Comparison of ENCODE assay signal across 8 cellular contexts in genomic region chr17:6713130-6713917, GRCh38. TPM values are rescaled to one million over a fixed set of nuclear protein-coding genes. Genes with fewer than 3 reads are reported as not detected.
DNase-seq lines count a peak whose midpoint lies in the region; ATAC-seq and TF ChIP-seq lines count a peak whose summit lies in the region.

Gene SLC13A5, minus strand, starts transcription at chr17:6713369. Its CDS starts 36 bp downstream, at chr17:6713333.

- no peak within 1 kb of the TSS for H3K27ac Mint-ChIP-seq in activated naive CD4-positive, alpha-beta T cell treated with anti-CD3 and anti-CD28 coated beads, Interleukin-2, amount 10 ng/mL, durations not matched to agents 7 days and 5 days
- no peak within 1 kb of the TSS for H3K27ac Mint-ChIP-seq in activated CD8-positive, alpha-beta T cell treated with anti-CD3 and anti-CD28 coated beads for 36 hours

- TF ChIP-seq CTCF in activated CD8-positive, alpha-beta T cell treated with anti-CD3 and anti-CD28 coated beads for 36 hours (IDR thresholded peaks at IDR 0.05) = no peak

- no peak within 1 kb of the TSS for H3K4me3 Mint-ChIP-seq in activated naive CD4-positive, alpha-beta T cell treated with anti-CD3 and anti-CD28 coated beads, Interleukin-2, amount 10 ng/mL, durations not matched to agents 7 days and 5 days
- H3K4me3 Mint-ChIP-seq in activated CD8-positive, alpha-beta T cell treated with anti-CD3 and anti-CD28 coated beads for 36 hours = peak within 1 kb of the TSS; percentile 29

- peak; percentile 30 for DNase-seq in activated naive CD4-positive, alpha-beta T cell treated with anti-CD3 and anti-CD28 coated beads, Interleukin-2, amount 10 ng/mL, durations not matched to agents 7 days and 5 days
- no peak for DNase-seq in activated naive CD4-positive, alpha-beta T cell treated with anti-CD3 and anti-CD28 coated beads, Interleukin-2, amount 50 U/mL, for 16 hours
- peak; percentile 36 for DNase-seq in activated CD8-positive, alpha-beta T cell treated with anti-CD3 and anti-CD28 coated beads for 36 hours
- DNase-seq in Right ventricle myocardium superior (no peak), retina (peak; percentile 85), NCI-H2196 treated with DMSO at 0.1 percent for 48 hours (lab: John Stamatoyannopoulos, UW; ENCODE audit: unreplicated experiment) (no peak), HPDE6-E6E7 (ENCODE audit: extremely low spot score) (no peak)

- peak; percentile 56 for ATAC-seq in activated CD8-positive, alpha-beta T cell treated with anti-CD3 and anti-CD28 coated beads for 36 hours
- ATAC-seq in Right ventricle myocardium superior (ENCODE audit: poor library complexity) (peak; percentile 39), HG03135 (IDR thresholded peaks at IDR 0.05; ENCODE audit: unreplicated experiment) (no peak)

- peaks cover 63% of the 10 kb centered on the region for H3K27me3 Mint-ChIP-seq in activated naive CD4-positive, alpha-beta T cell treated with anti-CD3 and anti-CD28 coated beads, Interleukin-2, amount 10 ng/mL, durations not matched to agents 7 days and 5 days
- H3K27me3 Mint-ChIP-seq in activated CD8-positive, alpha-beta T cell treated with anti-CD3 and anti-CD28 coated beads for 36 hours = peaks cover 58% of the 10 kb centered on the region

- POLR2A ChIA-PET in activated CD8-positive, alpha-beta T cell treated with anti-CD3 and anti-CD28 coated beads for 36 hours (lab: Charles Lee) = interaction anchor here (1.0 kb wide), 1 partner anchor 52 kb away, joined by 3 read pairs; no protein-coding TSS in a partner anchor

- CTCF ChIA-PET in activated naive CD4-positive, alpha-beta T cell treated with anti-CD3 and anti-CD28 coated beads, Interleukin-2, amount 10 ng/mL, durations not matched to agents 7 days and 5 days (lab: Charles Lee) = interaction anchor here (1.3 kb wide), 1 partner anchor 42 kb away, joined by 4 read pairs; the partner anchor contains the start of gene XAF1
- CTCF ChIA-PET in activated CD8-positive, alpha-beta T cell treated with anti-CD3 and anti-CD28 coated beads for 36 hours (lab: Charles Lee) = interaction anchor here (0.7 to 1.5 kb wide), 3 partner anchors 130 to 240 kb away, joined by 3 to 4 read pairs (median 4); no protein-coding TSS in a partner anchor

- H3K4me1 Mint-ChIP-seq in activated naive CD4-positive, alpha-beta T cell treated with anti-CD3 and anti-CD28 coated beads, Interleukin-2, amount 10 ng/mL, durations not matched to agents 7 days and 5 days = peaks cover 12% of the 10 kb centered on the region
- H3K4me1 Mint-ChIP-seq in activated CD8-positive, alpha-beta T cell treated with anti-CD3 and anti-CD28 coated beads for 36 hours (ENCODE audit: low read depth) = peaks cover 14% of the 10 kb centered on the region

- intact Hi-C loops in activated CD8-positive, alpha-beta T cell treated with anti-CD3 and anti-CD28 coated beads for 36 hours (cut with micrococcal nuclease) = no loop called here
- intact Hi-C loops in Right ventricle myocardium superior (cut with DNase I) = no loop called here

- peaks cover 2% of the 10 kb centered on the region for H3K9me3 Mint-ChIP-seq in activated naive CD4-positive, alpha-beta T cell treated with anti-CD3 and anti-CD28 coated beads, Interleukin-2, amount 10 ng/mL, durations not matched to agents 7 days and 5 days
- H3K9me3 Mint-ChIP-seq in activated CD8-positive, alpha-beta T cell treated with anti-CD3 and anti-CD28 coated beads for 36 hours = peaks cover 4% of the 10 kb centered on the region

- no peaks in the 10 kb centered on the region for H3K36me3 Mint-ChIP-seq in activated naive CD4-positive, alpha-beta T cell treated with anti-CD3 and anti-CD28 coated beads, Interleukin-2, amount 10 ng/mL, durations not matched to agents 7 days and 5 days
- H3K36me3 Mint-ChIP-seq in activated CD8-positive, alpha-beta T cell treated with anti-CD3 and anti-CD28 coated beads for 36 hours (ENCODE audit: low read depth) = no peaks in the 10 kb centered on the region

RNA-seq across cellular contexts. Expression of gene SLC13A5, which starts in this region (rescaled TPM):
- total RNA-seq in activated CD8-positive, alpha-beta T cell treated with anti-CD3 and anti-CD28 coated beads for 36 hours = not detected
- not detected for total RNA-seq in Right ventricle myocardium superior

Comparison
In these comparisons a context has a peak if more than half of its experiments do, and no peak if none do; other contexts are left out.
1. DNase-seq: peak in activated naive CD4-positive, alpha-beta T cell treated with anti-CD3 and anti-CD28 coated beads, Interleukin-2, amount 10 ng/mL, durations not matched to agents 7 days and 5 days (single experiment) and retina (single experiment); none in activated naive CD4-positive, alpha-beta T cell treated with anti-CD3 and anti-CD28 coated beads, Interleukin-2, amount 50 U/mL, for 16 hours (single experiment), Right ventricle myocardium superior (single experiment), NCI-H2196 treated with DMSO at 0.1 percent for 48 hours (single experiment) and HPDE6-E6E7 (single experiment).
2. Peak in DNase-seq and ATAC-seq in activated CD8-positive, alpha-beta T cell treated with anti-CD3 and anti-CD28 coated beads for 36 hours; RNA of the gene not detected or under 1 TPM.
3. Peak in ATAC-seq in Right ventricle myocardium superior; RNA of the gene not detected or under 1 TPM.